ENCODE assay signal across 22 cellular contexts in genomic region chr11:45337583-45338360, GRCh38. TPM values are rescaled to one million over a fixed set of nuclear protein-coding genes. Genes with fewer than 3 reads are reported as not detected.
"Had no signal": no experiment of that assay in that cellular context is flagged by ENCODE, and none has a peak within 500 bp of the region (broad histone marks: within the 10 kb centered on the region; RNA-seq: fewer than 3 reads in every experiment).

No MANE protein-coding gene starts in this region.

- FAIRE-seq: endometrium, frontal cortex had no signal

- H3K27me3 ChIP-seq: tibial artery, upper lobe of right lung had no signal

- H3K4me3 Mint-ChIP-seq: stimulated activated memory B cell treated with anti-CD40 and anti-IgM and Interleukin-4, amounts not matched to agents 10 μg/mL and 1 μg/mL and 100 μg/mL, for 72 hours; stimulated activated naive CD8-positive, alpha-beta T cell treated with anti-CD3 and anti-CD28 coated beads, Interleukin-15, Interleukin-2, amounts not matched to agents 100 ng/mL and 50 ng/mL, for 24 hours had no signal

- H3K36me3 ChIP-seq: heart left ventricle, neutrophil, spleen, tibial artery, upper lobe of right lung had no signal

- H3K9me3 Mint-ChIP-seq: naive thymus-derived CD8-positive, alpha-beta T cell; stimulated activated memory B cell treated with anti-CD40 and anti-IgM and Interleukin-4, amounts not matched to agents 10 μg/mL and 1 μg/mL and 100 μg/mL, for 72 hours; stimulated activated naive CD8-positive, alpha-beta T cell treated with anti-CD3 and anti-CD28 coated beads, Interleukin-15, Interleukin-2, amounts not matched to agents 100 ng/mL and 50 ng/mL, for 24 hours had no signal

- DNase-seq: cortex of kidney; dorsolateral prefrontal cortex; effector CD8-positive, alpha-beta T cell; heart left ventricle; hippocampal formation; mucosa of descending colon; naive thymus-derived CD8-positive, alpha-beta T cell; posterior cingulate gyrus; spleen; stimulated activated CD4-positive, alpha-beta T cell treated with anti-CD3 and anti-CD28 coated beads, Interleukin-15, amount 100 ng/mL, for 24 hours; stimulated activated CD4-positive, alpha-beta T cell treated with anti-CD3 and anti-CD28 coated beads, Interleukin-1b, Interleukin-23, amount 100 ng/mL, for 48 hours; stimulated activated CD4-positive, alpha-beta T cell treated with anti-CD3 and anti-CD28 coated beads, Interleukin-4, amount 100 ng/mL, for 24 hours; tibial artery; upper lobe of right lung had no signal

- H3K27me3 Mint-ChIP-seq: stimulated activated memory B cell treated with anti-CD40 and anti-IgM and Interleukin-4, amounts not matched to agents 10 μg/mL and 1 μg/mL and 100 μg/mL, for 72 hours had no signal

- H3K27ac ChIP-seq: dorsolateral prefrontal cortex, epithelial cell of prostate, heart left ventricle, neutrophil, spleen, tibial artery, upper lobe of right lung had no signal

- H3K27ac Mint-ChIP-seq: naive thymus-derived CD8-positive, alpha-beta T cell; stimulated activated memory B cell treated with anti-CD40 and anti-IgM and Interleukin-4, amounts not matched to agents 10 μg/mL and 1 μg/mL and 100 μg/mL, for 72 hours; stimulated activated naive CD8-positive, alpha-beta T cell treated with anti-CD3 and anti-CD28 coated beads, Interleukin-15, Interleukin-2, amounts not matched to agents 100 ng/mL and 50 ng/mL, for 24 hours had no signal

- H3K9me3 ChIP-seq: heart left ventricle, mucosa of descending colon, neutrophil, spleen, tibial artery, upper lobe of right lung had no signal

- ATAC-seq: heart left ventricle; mucosa of descending colon; naive thymus-derived CD8-positive, alpha-beta T cell; sciatic nerve; stimulated activated memory B cell treated with anti-CD40 and anti-IgM and Interleukin-4, amounts not matched to agents 10 μg/mL and 1 μg/mL and 100 μg/mL, for 72 hours; upper lobe of right lung had no signal

- H3K4me3 ChIP-seq: dorsolateral prefrontal cortex, heart left ventricle, mucosa of descending colon, spleen, tibial artery, upper lobe of right lung had no signal

- H3K36me3 Mint-ChIP-seq: naive thymus-derived CD8-positive, alpha-beta T cell; stimulated activated memory B cell treated with anti-CD40 and anti-IgM and Interleukin-4, amounts not matched to agents 10 μg/mL and 1 μg/mL and 100 μg/mL, for 72 hours had no signal

RNA-seq across cellular contexts. Expression of gene SYT13, which starts 51.6 kb away (rescaled TPM):
- total RNA-seq: naive thymus-derived CD8-positive, alpha-beta T cell; pulmonary artery endothelial cell; sciatic nerve; upper lobe of right lung had no signal
- polyA plus RNA-seq: naive thymus-derived CD8-positive, alpha-beta T cell had no signal
